In the genomic region with DNA sequence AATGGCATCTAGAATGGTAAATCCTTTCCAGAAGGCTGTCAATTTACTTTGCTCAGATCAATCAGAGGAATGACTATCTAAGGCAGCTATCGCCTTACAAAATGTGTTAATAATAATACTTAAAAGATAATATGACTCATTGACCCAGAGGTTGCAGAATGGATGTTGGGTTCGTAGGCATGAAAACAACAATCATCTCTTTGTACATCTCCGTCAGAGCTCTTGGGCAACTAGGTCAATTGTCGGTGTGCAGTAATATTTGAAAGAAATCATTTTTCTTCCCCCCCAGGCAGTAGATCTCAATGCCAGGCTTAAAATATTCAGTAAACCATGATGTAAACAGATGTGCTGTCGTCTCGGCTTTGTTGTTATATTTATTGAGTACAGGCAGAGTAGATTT, we compare ENCODE assay signal across 20 cellular contexts.
A peak's percentile ranks its signal among the peaks of the same experiment; 100 is the strongest.
DNase-seq lines count a peak whose midpoint lies in the region; ATAC-seq and TF ChIP-seq lines count a peak whose summit lies in the region.
"Had no signal": no experiment of that assay in that cellular context is flagged by ENCODE, and none has a peak within 500 bp of the region (broad histone marks: within the 10 kb centered on the region; RNA-seq: fewer than 3 reads in every experiment).

No MANE protein-coding gene starts in this region.

- in situ Hi-C loops in mammary epithelial cell (cut with MboI; ENCODE audit: low sequenced_read_pairs in 2 of 2) (no loop called here), SK-MEL-5 (cut with HindIII; ENCODE audit: low pct_unique_long_range_greater_than_20kb, low sequenced_read_pairs) (no loop called here)

- H3K27ac Mint-ChIP-seq in progenitor cell of endocrine pancreas: peak overlapping the region; percentile 5
- H3K27ac Mint-ChIP-seq: CD4-positive, CD25-positive, alpha-beta regulatory T cell; CD8-positive, alpha-beta T cell; GM23338; H9; HFFc6 had no signal

- 36% methylated on average over 6 of the region's 6 CpGs for WGBS in mammary epithelial cell (ENCODE audit: low coverage, missing lambda C conversion rate)
- WGBS in testis, 2 donors: 92 to 95% methylated on average over 6 of the region's 6 CpGs

- intact Hi-C loops in mammary epithelial cell (cut with micrococcal nuclease) (no loop called here), breast epithelium (cut with DNase I; ENCODE audit: low total_unique reads) (no loop called here), testis (cut with DNase I; ENCODE audit: low total_unique reads) (no loop called here)

- TF ChIP-seq POLR2A in breast epithelium (IDR thresholded peaks at IDR 0.05) (no peak), testis (IDR thresholded peaks at IDR 0.05) (no peak)

- peaks cover 10% of the 10 kb centered on the region for H3K4me1 Mint-ChIP-seq in progenitor cell of endocrine pancreas (ENCODE audit: low read depth)
- H3K4me1 Mint-ChIP-seq: GM23338 had no signal

- TF ChIP-seq CTCF in mammary epithelial cell (conservative IDR thresholded peaks at IDR 0.05 in 1 of 2, IDR thresholded peaks at IDR 0.05 in 1 of 2; ENCODE audit: extremely low read depth in 1 of 2, insufficient read depth in 1 of 2, low read depth in 1 of 2, low read length in 2 of 2): no peak
- TF ChIP-seq CTCF in breast epithelium (IDR thresholded peaks at IDR 0.05): no peak
- TF ChIP-seq CTCF in progenitor cell of endocrine pancreas (IDR thresholded peaks at IDR 0.05; ENCODE audit: unreplicated experiment): no peak
- TF ChIP-seq CTCF in testis (IDR thresholded peaks at IDR 0.05): no peak

- no peaks in the 10 kb centered on the region for H4K20me1 ChIP-seq in mammary epithelial cell (ENCODE audit: insufficient read depth, low read length)
- H4K20me1 ChIP-seq: BLaER1 had no signal

- H3K9me3 Mint-ChIP-seq in progenitor cell of endocrine pancreas (ENCODE audit: low read depth): no peaks in the 10 kb centered on the region
- H3K9me3 Mint-ChIP-seq: CD8-positive, alpha-beta T cell; GM23338; H9; HFFc6 had no signal

- no peak overlapping the region for H3K27ac ChIP-seq in mammary epithelial cell (ENCODE audit: insufficient read depth, low read depth, low read length)
- H3K27ac ChIP-seq in breast epithelium: no peak overlapping the region
- no peak overlapping the region for H3K27ac ChIP-seq in testis
- H3K27ac ChIP-seq: 22Rv1, BLaER1, C4-2B had no signal

- no peak for ATAC-seq in GM19452 (IDR thresholded peaks at IDR 0.05; ENCODE audit: unreplicated experiment)
- ATAC-seq: CD8-positive, alpha-beta T cell; GM12878; GM23338 had no signal

- no peak overlapping the region for H3K9ac ChIP-seq in mammary epithelial cell (ENCODE audit: insufficient read depth, low read length)
- H3K9ac ChIP-seq: BLaER1 had no signal

- no peaks in the 10 kb centered on the region for H3K79me2 ChIP-seq in mammary epithelial cell (ENCODE audit: insufficient read depth, low read length)

- CTCF ChIA-PET in mammary epithelial cell (lab: Charles Lee; ENCODE audit: low non-redundant PET): no interaction called here

- DNase-seq in mammary epithelial cell (peak; percentile 63), breast epithelium (ENCODE audit: low spot score in 2 of 2) (no peak), SK-MEL-5 (ENCODE audit: low read depth, low spot score) (peak; percentile 81), progenitor cell of endocrine pancreas (ENCODE audit: low spot score, unreplicated experiment) (no peak), testis (no peak)
- DNase-seq: CD4-positive, CD25-positive, alpha-beta regulatory T cell; CD8-positive, alpha-beta T cell; DMS 273 treated with DMSO at 0.1 percent for 48 hours; DMS79; EL; GDM1; H9; HFFc6 had no signal

- BruUV-seq in mammary epithelial cell (replicated peaks; lab: Mats Ljungman, UMichigan): no TSS peak

- no peaks in the 10 kb centered on the region for H3K9me3 ChIP-seq in mammary epithelial cell (replicated peaks; ENCODE audit: insufficient read depth, low read length)
- no peaks in the 10 kb centered on the region for H3K9me3 ChIP-seq in breast epithelium
- H3K9me3 ChIP-seq in testis: no peaks in the 10 kb centered on the region

- H3K4me3 Mint-ChIP-seq in progenitor cell of endocrine pancreas (ENCODE audit: low read depth): no peak overlapping the region
- H3K4me3 Mint-ChIP-seq: B cell; CD4-positive, CD25-positive, alpha-beta regulatory T cell; CD8-positive, alpha-beta T cell; GM23338; H9; HFFc6 had no signal

- no peaks in the 10 kb centered on the region for H3K27me3 Mint-ChIP-seq in progenitor cell of endocrine pancreas
- H3K27me3 Mint-ChIP-seq: B cell; CD4-positive, CD25-positive, alpha-beta regulatory T cell had no signal

- no peak overlapping the region for H3K4me2 ChIP-seq in mammary epithelial cell (ENCODE audit: insufficient read depth, low read depth, low read length)
- H3K4me2 ChIP-seq: BLaER1, GM23338 had no signal

- H3K36me3 Mint-ChIP-seq in progenitor cell of endocrine pancreas (ENCODE audit: insufficient read depth): peaks cover 19% of the 10 kb centered on the region

- H3K4me3 ChIP-seq in mammary epithelial cell (replicated peaks in 1 of 3; ENCODE audit: insufficient read depth in 1 of 3, low read depth in 2 of 3, low read length in 3 of 3) (no peak overlapping the region), breast epithelium (no peak overlapping the region), testis (no peak overlapping the region)
- H3K4me3 ChIP-seq: BLaER1, GM12878, GM23338 had no signal

- H3K36me3 ChIP-seq in mammary epithelial cell (ENCODE audit: insufficient read depth, low read length) (no peaks in the 10 kb centered on the region), breast epithelium (no peaks in the 10 kb centered on the region), testis (ENCODE audit: low read depth, missing control alignments) (no peaks in the 10 kb centered on the region)

- dilution Hi-C loops in mammary epithelial cell (cut with HindIII; ENCODE audit: low sequenced_read_pairs): no loop called here

- no peaks in the 10 kb centered on the region for H3K27me3 ChIP-seq in mammary epithelial cell (ENCODE audit: insufficient read depth, low read length)
- H3K27me3 ChIP-seq in breast epithelium: no peaks in the 10 kb centered on the region
- no peaks in the 10 kb centered on the region for H3K27me3 ChIP-seq in testis
- H3K27me3 ChIP-seq: BLaER1 had no signal

- no peaks in the 10 kb centered on the region for H3K4me1 ChIP-seq in mammary epithelial cell (ENCODE audit: insufficient read depth, low read length)
- no peaks in the 10 kb centered on the region for H3K4me1 ChIP-seq in breast epithelium
- H3K4me1 ChIP-seq in testis: no peaks in the 10 kb centered on the region

- H2AFZ ChIP-seq in mammary epithelial cell (ENCODE audit: low read depth, low read length): no peak overlapping the region
- H2AFZ ChIP-seq: GM23338 had no signal

Comparison
In these comparisons a context has a peak if more than half of its experiments do, and no peak if none do; other contexts are left out.
1. DNase-seq: peak in mammary epithelial cell (single experiment) and SK-MEL-5 (single experiment); none in breast epithelium (0 of 2), progenitor cell of endocrine pancreas (single experiment) and testis (single experiment).